In genomic region chr3:23949784-23950183, GRCh38 we compare ENCODE assay signal across 7 cellular contexts. TPM values are rescaled to one million over a fixed set of nuclear protein-coding genes. Genes with fewer than 3 reads are reported as not detected.
DNase-seq lines count a peak whose midpoint lies in the region; ATAC-seq and TF ChIP-seq lines count a peak whose summit lies in the region.

No MANE protein-coding gene starts in this region.

- no peak overlapping the region for H3K4me2 ChIP-seq in Karpas-422 (ENCODE audit: low read depth, low read length, poor library complexity, severe bottlenecking)

- H3K9me3 Mint-ChIP-seq in activated naive CD4-positive, alpha-beta T cell treated with anti-CD3 and anti-CD28 coated beads, Interleukin-2, amount 50 U/mL, for 72 hours = no peaks in the 10 kb centered on the region

- peak overlapping the region; percentile 62 for H3K27ac ChIP-seq in neutrophil
- no peak overlapping the region for H3K27ac ChIP-seq in Karpas-422 (ENCODE audit: low read length)

- no peaks in the 10 kb centered on the region for H3K9me3 ChIP-seq in neutrophil
- H3K9me3 ChIP-seq in Karpas-422 (ENCODE audit: low read length) = no peaks in the 10 kb centered on the region

- no peaks in the 10 kb centered on the region for H3K79me2 ChIP-seq in Karpas-422 (ENCODE audit: low read length)

- peaks cover 16 to 27% of the 10 kb centered on the region in 2 experiments for H3K4me1 ChIP-seq in neutrophil (ENCODE audit: control insufficient read depth in 1 of 2, insufficient read depth in 1 of 2, low read depth in 1 of 2, low read length in 1 of 2)
- peaks cover 40% of the 10 kb centered on the region for H3K4me1 ChIP-seq in Karpas-422 (ENCODE audit: low read length)

- H3K27ac Mint-ChIP-seq in activated naive CD4-positive, alpha-beta T cell treated with anti-CD3 and anti-CD28 coated beads, Interleukin-2, amount 50 U/mL, for 72 hours = peak overlapping the region; percentile 58 to 83

- peak; percentile 27 for ATAC-seq in GM18511 (IDR thresholded peaks at IDR 0.05; ENCODE audit: unreplicated experiment)
- peak; percentile 11 for ATAC-seq in HG02759 (IDR thresholded peaks at IDR 0.05; ENCODE audit: unreplicated experiment)
- no peak for ATAC-seq in activated naive CD4-positive, alpha-beta T cell treated with anti-CD3 and anti-CD28 coated beads, Interleukin-2, amount 50 U/mL, for 72 hours
- ATAC-seq in HG03520 (IDR thresholded peaks at IDR 0.05; ENCODE audit: unreplicated experiment) = no peak

- peaks cover 38% of the 10 kb centered on the region for H4K20me1 ChIP-seq in Karpas-422 (ENCODE audit: insufficient read depth, low read depth, low read length)

- H3K27me3 ChIP-seq in neutrophil (peaks cover 4% of the 10 kb centered on the region), Karpas-422 (ENCODE audit: low read length) (no peaks in the 10 kb centered on the region)

- TF ChIP-seq CTCF in neutrophil (IDR thresholded peaks at IDR 0.05) = no peak

- H3K36me3 Mint-ChIP-seq in activated naive CD4-positive, alpha-beta T cell treated with anti-CD3 and anti-CD28 coated beads, Interleukin-2, amount 50 U/mL, for 72 hours = peaks cover 0 to 11% of the 10 kb centered on the region in 2 donors

- no peak overlapping the region for H2AFZ ChIP-seq in Karpas-422 (ENCODE audit: low read length)

- no peaks in the 10 kb centered on the region for H3K36me3 ChIP-seq in neutrophil
- H3K36me3 ChIP-seq in Karpas-422 (ENCODE audit: insufficient read depth, low read length) = no peaks in the 10 kb centered on the region

- no peak for DNase-seq in activated naive CD4-positive, alpha-beta T cell treated with anti-CD3 and anti-CD28 coated beads, Interleukin-2, amount 50 U/mL, for 72 hours (ENCODE audit: low spot score in 2 of 2)
- no peak for DNase-seq in stimulated activated CD4-positive, alpha-beta T cell treated with anti-CD3 and anti-CD28 coated beads, Interleukin-2, amount 100 ng/mL, for 48 hours
- no peak for DNase-seq in Karpas-422

- H3K9me2 ChIP-seq in Karpas-422 (replicated peaks; ENCODE audit: insufficient read depth, low read length) = no peaks in the 10 kb centered on the region

- H3K4me3 ChIP-seq in neutrophil (ENCODE audit: low read depth in 1 of 2, low read length in 1 of 2) (no peak overlapping the region), Karpas-422 (ENCODE audit: low read length) (no peak overlapping the region)

- H3K9ac ChIP-seq in Karpas-422 (ENCODE audit: low read length) = no peak overlapping the region

RNA-seq across cellular contexts. Expression of gene NR1D2, which starts 4.7 kb away (rescaled TPM):
- total RNA-seq in activated naive CD4-positive, alpha-beta T cell treated with anti-CD3 and anti-CD28 coated beads, Interleukin-2, amount 50 U/mL, for 72 hours = 10 to 100 TPM in 1 of 2 donors, 1 to 10 TPM in 1; 2.1 to 32.7 TPM
- 8.3 and 12.8 TPM in 2 replicates for total RNA-seq in Karpas-422 (2014; rRNA removed; shearing (Covaris generic); ENCODE audit: low replicate concordance)

RNA-seq across cellular contexts. Expression of gene RPL15, which starts 32.9 kb away (rescaled TPM):
- 1,000 to 10,000 TPM; 2,185 to 2,637 TPM for total RNA-seq in activated naive CD4-positive, alpha-beta T cell treated with anti-CD3 and anti-CD28 coated beads, Interleukin-2, amount 50 U/mL, for 72 hours
- 2,950 and 2,991 TPM in 2 replicates for total RNA-seq in Karpas-422 (2014; rRNA removed; shearing (Covaris generic); ENCODE audit: low replicate concordance)

RNA-seq across cellular contexts. Expression of gene NKIRAS1, which starts 33.0 kb away (rescaled TPM):
- 1 to 10 TPM; 2.4 to 7.4 TPM for total RNA-seq in activated naive CD4-positive, alpha-beta T cell treated with anti-CD3 and anti-CD28 coated beads, Interleukin-2, amount 50 U/mL, for 72 hours
- total RNA-seq in Karpas-422 (2014; rRNA removed; shearing (Covaris generic); ENCODE audit: low replicate concordance) = 0.97 and 3.5 TPM in 2 replicates

Comparison
In these comparisons a context has a peak if more than half of its experiments do, and no peak if none do; other contexts are left out.
1. ATAC-seq: peak in GM18511 (single experiment) and HG02759 (single experiment); none in activated naive CD4-positive, alpha-beta T cell treated with anti-CD3 and anti-CD28 coated beads, Interleukin-2, amount 50 U/mL, for 72 hours (0 of 2) and HG03520 (single experiment).